8 cellular contexts compared by ENCODE assay signal in genomic region chr17:35046740-35047283, GRCh38. TPM values are rescaled to one million over a fixed set of nuclear protein-coding genes. Genes with fewer than 3 reads are reported as not detected.
DNase-seq lines count a peak whose midpoint lies in the region; ATAC-seq lines count a peak whose summit lies in the region.

No MANE protein-coding gene starts in this region.

- CTCF ChIA-PET in activated CD4-positive, alpha-beta T cell treated with anti-CD3 and anti-CD28 coated beads, Interleukin-2, amount 10 ng/mL, durations not matched to agents 7 days and 5 days (lab: Charles Lee), result interaction anchor here (0.7 to 2.1 kb wide), 5 partner anchors 17 to 43 kb away, joined by 3 to 8 read pairs (median 3); partner anchors contain the start of gene RFFL

- 36% methylated on average over 5 of the region's 5 CpGs for WGBS in esophagus, 2 donors

- H3K4me3 Mint-ChIP-seq in activated CD4-positive, alpha-beta T cell treated with anti-CD3 and anti-CD28 coated beads, Interleukin-2, amount 10 ng/mL, durations not matched to agents 7 days and 5 days, result peak overlapping the region; percentile 75

- intact Hi-C loops in left ventricle myocardium superior (cut with micrococcal nuclease), result no loop called here

- no peaks in the 10 kb centered on the region for H3K27me3 ChIP-seq in esophagus (ENCODE audit: control insufficient read depth in 1 of 2, insufficient read depth in 2 of 2, low read length in 2 of 2)

- peak overlapping the region; percentile 18 to 66 for H3K27ac ChIP-seq in esophagus (ENCODE audit: low read depth in 2 of 2, low read length in 1 of 2)

- no peaks in the 10 kb centered on the region for H3K9me3 Mint-ChIP-seq in activated CD4-positive, alpha-beta T cell treated with anti-CD3 and anti-CD28 coated beads, Interleukin-2, amount 10 ng/mL, durations not matched to agents 7 days and 5 days

- no peaks in the 10 kb centered on the region for H3K36me3 ChIP-seq in esophagus (ENCODE audit: control insufficient read depth in 2 of 2, insufficient read depth in 2 of 2, low read length in 1 of 2)

- DNase-seq in activated CD4-positive, alpha-beta T cell treated with anti-CD3 and anti-CD28 coated beads, Interleukin-2, amount 10 ng/mL, durations not matched to agents 7 days and 5 days, result peak; percentile 77
- DNase-seq in stimulated activated CD4-positive, alpha-beta T cell treated with anti-CD3 and anti-CD28 coated beads, Interleukin-4, amount 100 ng/mL, for 48 hours (ENCODE audit: low read depth in 2 of 2), result peak; percentile 30 to 51
- no peak for DNase-seq in NCI-H1092 (lab: John Stamatoyannopoulos, UW)
- DNase-seq in left ventricle myocardium superior, result no peak
- no peak for DNase-seq in NCI-H1417 (lab: John Stamatoyannopoulos, UW)

- H3K27me3 Mint-ChIP-seq in activated CD4-positive, alpha-beta T cell treated with anti-CD3 and anti-CD28 coated beads, Interleukin-2, amount 10 ng/mL, durations not matched to agents 7 days and 5 days, result no peaks in the 10 kb centered on the region

- no peak overlapping the region for H3K4me3 ChIP-seq in esophagus (ENCODE audit: low read depth in 1 of 2, low read length in 2 of 2)

- H3K4me1 ChIP-seq in esophagus (ENCODE audit: control insufficient read depth in 2 of 2, insufficient read depth in 2 of 2, low read length in 1 of 2), result no peaks in the 10 kb centered on the region

- ATAC-seq in GM18499 (IDR thresholded peaks at IDR 0.05; ENCODE audit: insufficient read depth, unreplicated experiment) (peak; percentile 45), HG03565 (IDR thresholded peaks at IDR 0.05; ENCODE audit: unreplicated experiment) (peak; percentile 66), left ventricle myocardium superior (no peak)

- POLR2A ChIA-PET in activated CD4-positive, alpha-beta T cell treated with anti-CD3 and anti-CD28 coated beads, Interleukin-2, amount 10 ng/mL, durations not matched to agents 7 days and 5 days (lab: Charles Lee), result interaction anchor here (0.6 to 1.3 kb wide), 2 partner anchors 17 to 651 kb away, joined by 5 to 8 read pairs; partner anchors contain the start of gene RFFL

- H3K9me3 ChIP-seq in esophagus (ENCODE audit: control insufficient read depth in 2 of 2, insufficient read depth in 1 of 2, low read depth in 1 of 2, low read length in 1 of 2), result no peaks in the 10 kb centered on the region

- H3K4me1 Mint-ChIP-seq in activated CD4-positive, alpha-beta T cell treated with anti-CD3 and anti-CD28 coated beads, Interleukin-2, amount 10 ng/mL, durations not matched to agents 7 days and 5 days, result peaks cover 62% of the 10 kb centered on the region

- H3K27ac Mint-ChIP-seq in activated CD4-positive, alpha-beta T cell treated with anti-CD3 and anti-CD28 coated beads, Interleukin-2, amount 10 ng/mL, durations not matched to agents 7 days and 5 days, result peak overlapping the region; percentile 94

- peaks cover 23% of the 10 kb centered on the region for H3K36me3 Mint-ChIP-seq in activated CD4-positive, alpha-beta T cell treated with anti-CD3 and anti-CD28 coated beads, Interleukin-2, amount 10 ng/mL, durations not matched to agents 7 days and 5 days (ENCODE audit: low read depth)

RNA-seq across cellular contexts. Expression of gene RFFL, which starts 16.7 kb away (rescaled TPM):
- 10 to 100 TPM; 36.0 to 40.1 TPM for total RNA-seq in activated CD4-positive, alpha-beta T cell treated with anti-CD3 and anti-CD28 coated beads, Interleukin-2, amount 10 ng/mL, durations not matched to agents 7 days and 5 days
- polyA plus RNA-seq in esophagus, result 10 to 100 TPM; 13.0 to 18.1 TPM
- total RNA-seq in left ventricle myocardium superior, result 8.5 TPM

Comparison
In these comparisons a context has a peak if more than half of its experiments do, and no peak if none do; other contexts are left out.
1. DNase-seq: peak in activated CD4-positive, alpha-beta T cell treated with anti-CD3 and anti-CD28 coated beads, Interleukin-2, amount 10 ng/mL, durations not matched to agents 7 days and 5 days (single experiment) and stimulated activated CD4-positive, alpha-beta T cell treated with anti-CD3 and anti-CD28 coated beads, Interleukin-4, amount 100 ng/mL, for 48 hours (2 of 2); none in NCI-H1092 (single experiment), left ventricle myocardium superior (single experiment) and NCI-H1417 (0 of 3).